In genomic region chrX:9786839-9787635, GRCh38 we compare ENCODE assay signal across 1 cellular context.
TF ChIP-seq lines count a peak whose summit lies in the region.

No MANE protein-coding gene starts in this region.

TF ChIP-seq in GM23338, 12 proteins besides CTCF, POLR2A, EP300 and RAD21 (continued from another document):
- TF ChIP-seq ZNF462 (CRISPR knock-in tag; IDR thresholded peaks at IDR 0.05): no peak
- TF ChIP-seq NANOG (IDR thresholded peaks at IDR 0.05; ENCODE audit: borderline replicate concordance): no peak
- no peak for TF ChIP-seq STAT1 (IDR thresholded peaks at IDR 0.05; ENCODE audit: unreplicated experiment)
- no peak for TF ChIP-seq EZH2 (IDR thresholded peaks at IDR 0.05; ENCODE audit: low read depth, unreplicated experiment)
